Comparison of ENCODE assay signal across 8 cellular contexts in the genomic region with DNA sequence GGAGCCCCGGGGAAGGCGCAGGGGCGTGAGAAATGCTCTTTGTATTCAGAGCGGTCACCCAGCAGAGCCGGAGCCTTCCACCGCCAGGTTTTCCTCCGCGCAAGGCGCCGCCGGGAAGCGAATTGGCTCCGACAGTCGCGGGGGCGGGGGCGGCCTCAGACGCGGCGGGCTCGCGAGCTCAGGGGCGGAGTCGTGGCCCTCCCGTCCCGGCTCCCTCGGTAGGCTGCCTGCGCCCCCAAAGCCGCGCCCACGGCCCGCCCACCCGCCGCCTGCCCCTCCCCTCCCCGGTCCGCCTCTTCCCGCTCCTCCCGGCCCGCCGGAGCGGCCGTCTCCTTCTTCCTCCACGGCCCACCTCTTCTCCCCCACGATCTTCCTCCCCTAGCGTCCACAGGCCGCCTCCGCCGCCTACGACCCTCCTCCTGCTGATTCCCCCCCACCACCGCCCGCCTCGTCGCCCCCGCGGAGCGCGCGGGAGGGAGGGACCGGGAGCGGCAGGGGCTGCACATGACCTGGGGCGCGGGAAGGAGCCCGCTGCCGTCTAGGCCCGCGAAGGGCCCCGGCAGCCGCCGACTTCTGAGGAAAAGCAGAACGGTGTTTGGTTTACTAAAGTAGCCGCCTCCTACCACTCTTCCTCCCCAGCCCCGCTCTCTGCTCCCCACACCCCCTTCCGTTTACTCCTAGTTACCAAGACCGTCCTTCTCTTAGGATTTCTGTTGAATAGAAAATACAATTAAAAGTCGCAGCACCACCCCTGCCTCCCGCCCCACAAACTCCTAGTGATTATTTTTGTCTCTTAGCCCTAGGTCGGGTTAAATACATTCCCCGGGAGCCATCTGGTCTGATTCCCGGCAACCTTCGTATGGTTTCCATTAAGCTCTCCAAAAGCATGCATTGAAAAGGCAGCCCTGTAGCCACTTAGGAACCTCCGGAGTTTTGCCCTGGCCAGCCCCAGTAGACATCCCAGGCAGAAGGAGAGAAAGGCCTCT. TPM values are rescaled to one million over a fixed set of nuclear protein-coding genes. Genes with fewer than 3 reads are reported as not detected.
DNase-seq lines count a peak whose midpoint lies in the region; ATAC-seq and TF ChIP-seq lines count a peak whose summit lies in the region.

No MANE protein-coding gene starts in this region.

- TF ChIP-seq POLR2A in upper lobe of left lung (IDR thresholded peaks at IDR 0.05), result peak in 2 of 4 donors; percentile 67 to 83

- intact Hi-C loops in left ventricle myocardium inferior (cut with micrococcal nuclease) (no loop called here), posterior vena cava (cut with DNase I) (loop anchor here (10.0 kb wide), 2 partner anchors 72 to 202 kb away; a partner anchor contains a TSS)

- peak in 1 of 4 donors; percentile 42 for TF ChIP-seq EP300 in upper lobe of left lung (IDR thresholded peaks at IDR 0.05)

- DNase-seq in GM12865 (ENCODE audit: low read depth) (peak; percentile 89), NCI-H1417 treated with DMSO at 0.1 percent for 48 hours (lab: John Stamatoyannopoulos, UW) (peak; percentile 29), T-helper 1 cell (peak; percentile 63 to 86 (median 77)), amniotic stem cell (lab: John Stamatoyannopoulos, UW) (peak; percentile 87), left ventricle myocardium inferior (peak; percentile 97), posterior vena cava (ENCODE audit: low spot score) (peak; percentile 98), upper lobe of left lung (peak; percentile 96 to 98)

- ATAC-seq in HG02759 (IDR thresholded peaks at IDR 0.05; ENCODE audit: unreplicated experiment) (peak; percentile 87), upper lobe of left lung (ENCODE audit: low FRiP score in 2 of 2) (peak; percentile 90 to 97)

- WGBS in upper lobe of left lung, 2 donors, result 2 to 5% methylated on average over 25 to 68 of the region's 81 CpGs

- no peaks in the 10 kb centered on the region for H3K27me3 ChIP-seq in left ventricle myocardium inferior (ENCODE audit: low read depth)
- no peaks in the 10 kb centered on the region for H3K27me3 ChIP-seq in upper lobe of left lung

- H3K27ac ChIP-seq in left ventricle myocardium inferior (replicated peaks) (peak overlapping the region; percentile 98), upper lobe of left lung (peak overlapping the region; percentile 93 to 99 (median 95))

- H3K36me3 ChIP-seq in left ventricle myocardium inferior (no peaks in the 10 kb centered on the region), upper lobe of left lung (no peaks in the 10 kb centered on the region)

- H3K4me1 ChIP-seq in left ventricle myocardium inferior, result peaks cover 60% of the 10 kb centered on the region
- peaks cover 45 to 55% (median 52%) of the 10 kb centered on the region in 4 donors for H3K4me1 ChIP-seq in upper lobe of left lung

- H3K9me3 ChIP-seq in left ventricle myocardium inferior (replicated peaks) (no peaks in the 10 kb centered on the region), upper lobe of left lung (no peaks in the 10 kb centered on the region)

- H3K4me3 ChIP-seq in GM12865 (ENCODE audit: low read depth, low read length) (peak overlapping the region; percentile 91), left ventricle myocardium inferior (peak overlapping the region; percentile 77), upper lobe of left lung (peak overlapping the region; percentile 54 to 64 (median 60))

- TF ChIP-seq CTCF in GM12865 (IDR thresholded peaks at IDR 0.05; ENCODE audit: insufficient read depth, low read depth, low read length, missing control alignments) (no peak), left ventricle myocardium inferior (IDR thresholded peaks at IDR 0.05; ENCODE audit: borderline replicate concordance) (peak; percentile 29), upper lobe of left lung (IDR thresholded peaks at IDR 0.05) (peak in 2 of 6 experiments; percentile 19 to 36)

RNA-seq across cellular contexts. Expression of a gene that starts 53.2 kb away (rescaled TPM):
- not detected for total RNA-seq in left ventricle myocardium inferior
- total RNA-seq in posterior vena cava, result not detected
- total RNA-seq in upper lobe of left lung, result not detected

Comparison
In these comparisons a context has a peak if more than half of its experiments do, and no peak if none do; other contexts are left out.
1. Peak in every context shown above with its lines: DNase-seq, ATAC-seq, H3K4me3 ChIP-seq and H3K27ac ChIP-seq.
2. DNase-seq: peak in every context shown above with its lines; median percentile 98 in posterior vena cava; 97 in left ventricle myocardium inferior; 97 in upper lobe of left lung; 89 in GM12865; 87 in amniotic stem cell; 77 in T-helper 1 cell; 29 in NCI-H1417 treated with DMSO at 0.1 percent for 48 hours.